ENCODE assay signal across 14 cellular contexts in genomic region chr5:157665467-157666085, GRCh38. TPM values are rescaled to one million over a fixed set of nuclear protein-coding genes. Genes with fewer than 3 reads are reported as not detected.
A peak's percentile ranks its signal among the peaks of the same experiment; 100 is the strongest.
DNase-seq lines count a peak whose midpoint lies in the region; ATAC-seq and TF ChIP-seq lines count a peak whose summit lies in the region.
"Had no signal": no experiment of that assay in that cellular context is flagged by ENCODE, and none has a peak within 500 bp of the region (broad histone marks: within the 10 kb centered on the region; RNA-seq: fewer than 3 reads in every experiment).

No MANE protein-coding gene starts in this region.

- no peak overlapping the region for H3K27ac Mint-ChIP-seq in activated T-helper 2 cell treated with anti-CD3 and anti-CD28 coated beads, Interferon-gamma antibody, Interleukin-2, Interleukin-4, amounts not matched to agents 10 μg/mL and 5 μg/mL and 100 μg/mL, durations not matched to agents 14 hours and 24 hours and 36 hours
- H3K27ac Mint-ChIP-seq: activated naive CD8-positive, alpha-beta T cell had no signal

- CTCF ChIA-PET in SK-N-SH (lab: Yijun Ruan, JAX), result no interaction called here

- H3F3A ChIP-seq in SK-N-SH (replicated peaks; ENCODE audit: insufficient read depth), result no peaks in the 10 kb centered on the region

- no peak for DNase-seq in SK-N-SH
- peak; percentile 79 for DNase-seq in NOMO-1 treated with DMSO at 0.1 percent for 48 hours (lab: John Stamatoyannopoulos, UW; ENCODE audit: unreplicated experiment)
- DNase-seq in skeletal muscle cell (ENCODE audit: low read depth), result peak; percentile 48
- no peak for DNase-seq in activated T-cell treated with anti-CD3 and anti-CD28 coated beads, Interleukin-2, amount 50 U/mL, for 4 hours
- no peak for DNase-seq in activated T-helper 2 cell treated with anti-CD3 and anti-CD28 coated beads, Interferon-gamma antibody, Interleukin-2, Interleukin-4, amounts not matched to agents 10 μg/mL and 5 μg/mL and 100 μg/mL, durations not matched to agents 14 hours and 24 hours and 36 hours (ENCODE audit: low spot score)
- DNase-seq: effector memory CD4-positive, alpha-beta T cell; NCI-H2081; stimulated activated CD4-positive, alpha-beta T cell treated with anti-CD3 and anti-CD28 coated beads, Interleukin-2, amount 100 ng/mL, for 24 hours had no signal

- no peaks in the 10 kb centered on the region for H3K9me2 ChIP-seq in SK-N-SH

- H3K4me3 ChIP-seq in SK-N-SH (ENCODE audit: low read depth in 2 of 2, low read length in 1 of 2) (no peak overlapping the region), skeletal muscle cell (ENCODE audit: low read depth, low read length) (no peak overlapping the region)

- H3K27ac ChIP-seq in SK-N-SH (ENCODE audit: low read depth in 2 of 2, low read length in 1 of 2), result no peak overlapping the region

- H2AFZ ChIP-seq in SK-N-SH (ENCODE audit: low read depth), result no peak overlapping the region

- H3K36me3 ChIP-seq in SK-N-SH (replicated peaks in 1 of 2; ENCODE audit: control insufficient read depth in 1 of 2, insufficient read depth in 2 of 2, low read length in 1 of 2), result no peaks in the 10 kb centered on the region

- no peaks in the 10 kb centered on the region for H3K79me2 ChIP-seq in SK-N-SH (ENCODE audit: insufficient read depth)

- peaks cover 12% of the 10 kb centered on the region for H3K27me3 Mint-ChIP-seq in activated T-cell treated with anti-CD3 and anti-CD28 coated beads, Interleukin-2, amount 50 U/mL, for 4 hours (ENCODE audit: low read depth)
- H3K27me3 Mint-ChIP-seq in activated T-helper 2 cell treated with anti-CD3 and anti-CD28 coated beads, Interferon-gamma antibody, Interleukin-2, Interleukin-4, amounts not matched to agents 10 μg/mL and 5 μg/mL and 100 μg/mL, durations not matched to agents 14 hours and 24 hours and 36 hours (ENCODE audit: low read depth), result peaks cover 2% of the 10 kb centered on the region

- no peaks in the 10 kb centered on the region for H3K9me3 Mint-ChIP-seq in activated T-cell treated with anti-CD3 and anti-CD28 coated beads, Interleukin-2, amount 50 U/mL, for 4 hours
- peaks cover 14% of the 10 kb centered on the region for H3K9me3 Mint-ChIP-seq in activated T-helper 2 cell treated with anti-CD3 and anti-CD28 coated beads, Interferon-gamma antibody, Interleukin-2, Interleukin-4, amounts not matched to agents 10 μg/mL and 5 μg/mL and 100 μg/mL, durations not matched to agents 14 hours and 24 hours and 36 hours

- no peaks in the 10 kb centered on the region for H3K27me3 ChIP-seq in SK-N-SH (ENCODE audit: insufficient read depth)

- no peak for TF ChIP-seq EP300 in SK-N-SH (IDR thresholded peaks at IDR 0.05; ENCODE audit: borderline replicate concordance in 1 of 2, low read depth in 1 of 2, low read length in 1 of 2)

- H3K4me1 ChIP-seq in SK-N-SH (ENCODE audit: control insufficient read depth in 1 of 2, insufficient read depth in 2 of 2, low read depth in 1 of 2, low read length in 1 of 2), result no peaks in the 10 kb centered on the region

- H4K20me1 ChIP-seq in SK-N-SH (ENCODE audit: insufficient read depth), result no peaks in the 10 kb centered on the region

- H3K4me1 Mint-ChIP-seq in activated T-cell treated with anti-CD3 and anti-CD28 coated beads, Interleukin-2, amount 50 U/mL, for 4 hours (ENCODE audit: low read depth), result peaks cover 10% of the 10 kb centered on the region
- peaks cover 14% of the 10 kb centered on the region for H3K4me1 Mint-ChIP-seq in activated T-helper 2 cell treated with anti-CD3 and anti-CD28 coated beads, Interferon-gamma antibody, Interleukin-2, Interleukin-4, amounts not matched to agents 10 μg/mL and 5 μg/mL and 100 μg/mL, durations not matched to agents 14 hours and 24 hours and 36 hours (ENCODE audit: low read depth)

- H3K4me3 Mint-ChIP-seq in activated T-cell treated with anti-CD3 and anti-CD28 coated beads, Interleukin-2, amount 50 U/mL, for 4 hours, result no peak overlapping the region
- no peak overlapping the region for H3K4me3 Mint-ChIP-seq in activated T-helper 2 cell treated with anti-CD3 and anti-CD28 coated beads, Interferon-gamma antibody, Interleukin-2, Interleukin-4, amounts not matched to agents 10 μg/mL and 5 μg/mL and 100 μg/mL, durations not matched to agents 14 hours and 24 hours and 36 hours (ENCODE audit: low read depth)
- H3K4me3 Mint-ChIP-seq: activated naive CD8-positive, alpha-beta T cell had no signal

- intact Hi-C loops in activated T-helper 2 cell treated with anti-CD3 and anti-CD28 coated beads, Interferon-gamma antibody, Interleukin-2, Interleukin-4, amounts not matched to agents 10 μg/mL and 5 μg/mL and 100 μg/mL, durations not matched to agents 14 hours and 24 hours and 36 hours (cut with micrococcal nuclease), result no loop called here

- TF ChIP-seq CTCF in SK-N-SH (IDR thresholded peaks at IDR 0.05), result no peak

- H3K9me3 ChIP-seq in SK-N-SH, result no peaks in the 10 kb centered on the region; the same call in 1 of the 2 replicates

- no peaks in the 10 kb centered on the region for H3K36me3 Mint-ChIP-seq in activated T-cell treated with anti-CD3 and anti-CD28 coated beads, Interleukin-2, amount 50 U/mL, for 4 hours (ENCODE audit: insufficient read depth)
- peaks cover 10% of the 10 kb centered on the region for H3K36me3 Mint-ChIP-seq in activated T-helper 2 cell treated with anti-CD3 and anti-CD28 coated beads, Interferon-gamma antibody, Interleukin-2, Interleukin-4, amounts not matched to agents 10 μg/mL and 5 μg/mL and 100 μg/mL, durations not matched to agents 14 hours and 24 hours and 36 hours (ENCODE audit: low read depth)

- ATAC-seq in SK-N-SH treated with all-trans-retinoic acid at 6 μM for 48 hours, result no peak; the same call in 2 of the 3 replicates
- ATAC-seq in esophagus mucosa, result peak; percentile 22
- ATAC-seq in activated T-cell treated with anti-CD3 and anti-CD28 coated beads, Interleukin-2, amount 50 U/mL, for 4 hours, result no peak
- ATAC-seq in HG02798 (IDR thresholded peaks at IDR 0.05; ENCODE audit: poor library complexity, unreplicated experiment), result no peak
- ATAC-seq: Right ventricle myocardium inferior had no signal

- H3K4me2 ChIP-seq in SK-N-SH, result no peak overlapping the region

- POLR2A ChIA-PET in SK-N-SH (lab: Yijun Ruan, JAX), result no interaction called here

- no peak overlapping the region for H3K9ac ChIP-seq in SK-N-SH

- 27% methylated on average over 2 of the region's 2 CpGs for WGBS in SK-N-SH (ENCODE audit: low lambda C conversion rate)

- no peak for TF ChIP-seq RAD21 in SK-N-SH (IDR thresholded peaks at IDR 0.05; ENCODE audit: low read length)

TF ChIP-seq in SK-N-SH, 30 proteins besides CTCF, POLR2A, EP300 and RAD21:
- TF ChIP-seq CHD2 (IDR thresholded peaks at IDR 0.05; ENCODE audit: low read length, partially characterized antibody) (no peak), MXI1 (IDR thresholded peaks at IDR 0.05; ENCODE audit: low read depth, low read length) (no peak), JUND (IDR thresholded peaks at IDR 0.05) (peak; percentile 29; the same call in 1 of the 2 replicates), GABPA (IDR thresholded peaks at IDR 0.05; ENCODE audit: low read depth) (no peak), FOSL2 (IDR thresholded peaks at IDR 0.05; ENCODE audit: borderline replicate concordance, low read depth) (peak; percentile 43; the same call in 1 of the 2 replicates)

TF ChIP-seq in SK-N-SH treated with all-trans-retinoic acid at 6 μM for 48 hours, 23 proteins besides CTCF, POLR2A, EP300 and RAD21:
- TF ChIP-seq ZNF565 (CRISPR knock-in tag; conservative IDR thresholded peaks at IDR 0.05; ENCODE audit: low read depth), result no peak
- no peak for TF ChIP-seq TCF4 (CRISPR knock-in tag; IDR thresholded peaks at IDR 0.05; ENCODE audit: borderline replicate concordance)
- TF ChIP-seq ISL1 (CRISPR knock-in tag; IDR thresholded peaks at IDR 0.05), result no peak

RNA-seq across cellular contexts. Expression of gene C5orf52, which starts 5.8 kb away (rescaled TPM):
- polyA plus RNA-seq in SK-N-SH (2012; rRNA removed), result not detected in 2 replicates
- polyA plus RNA-seq in SK-N-SH (2012; cell fraction: cytosol; rRNA removed), result not detected in 2 replicates
- not detected in 2 replicates for polyA plus RNA-seq in SK-N-SH (2012; cell fraction: nucleus; rRNA removed)
- total RNA-seq in esophagus mucosa, result not detected
- total RNA-seq in activated T-cell treated with anti-CD3 and anti-CD28 coated beads, Interleukin-2, amount 50 U/mL, for 4 hours, result not detected
- 0.30 TPM in 1 of 2 replicates, not detected in the other for total RNA-seq in activated T-helper 2 cell treated with anti-CD3 and anti-CD28 coated beads, Interferon-gamma antibody, Interleukin-2, Interleukin-4, amounts not matched to agents 10 μg/mL and 5 μg/mL and 100 μg/mL, durations not matched to agents 14 hours and 24 hours and 36 hours
- total RNA-seq: A673, Right ventricle myocardium inferior had no signal

RNA-seq across cellular contexts. Expression of gene SOX30, which starts 13.3 kb away (rescaled TPM):
- 0.10 and 0.13 TPM in 2 replicates for polyA plus RNA-seq in SK-N-SH (2012; rRNA removed)
- 0.14 TPM in 2 replicates for polyA plus RNA-seq in SK-N-SH (2012; cell fraction: cytosol; rRNA removed)
- 0.07 and 0.11 TPM in 2 replicates for polyA plus RNA-seq in SK-N-SH (2012; cell fraction: nucleus; rRNA removed)
- total RNA-seq in esophagus mucosa, result not detected
- under 1 TPM in 1 of 3 donors, not detected in 2; 0.08 TPM for total RNA-seq in activated T-cell treated with anti-CD3 and anti-CD28 coated beads, Interleukin-2, amount 50 U/mL, for 4 hours
- 0.11 TPM in 2 replicates for total RNA-seq in activated T-helper 2 cell treated with anti-CD3 and anti-CD28 coated beads, Interferon-gamma antibody, Interleukin-2, Interleukin-4, amounts not matched to agents 10 μg/mL and 5 μg/mL and 100 μg/mL, durations not matched to agents 14 hours and 24 hours and 36 hours
- total RNA-seq: A673 had no signal

Comparison
In these comparisons a context has a peak if more than half of its experiments do, and no peak if none do; other contexts are left out.
1. DNase-seq: peak in NOMO-1 treated with DMSO at 0.1 percent for 48 hours (single experiment) and skeletal muscle cell (single experiment); none in SK-N-SH (single experiment), activated T-cell treated with anti-CD3 and anti-CD28 coated beads, Interleukin-2, amount 50 U/mL, for 4 hours (single experiment) and activated T-helper 2 cell treated with anti-CD3 and anti-CD28 coated beads, Interferon-gamma antibody, Interleukin-2, Interleukin-4, amounts not matched to agents 10 μg/mL and 5 μg/mL and 100 μg/mL, durations not matched to agents 14 hours and 24 hours and 36 hours (single experiment).